ENCODE assay signal across 1 cellular context in genomic region chr15:74906450-74907276, GRCh38.
TF ChIP-seq lines count a peak whose summit lies in the region.

FAM219B (minus strand) TSS chr15:74906851; CDS start chr15:74906800, 51 bp downstream.

TF ChIP-seq in HepG2, 621 proteins besides CTCF, POLR2A, EP300 and RAD21 (continued from another document and continues in another):
- TF ChIP-seq ZNF687 (CRISPR knock-in tag; IDR thresholded peaks at IDR 0.05) (peak; percentile 86), TAF1 (CRISPR knock-in tag; IDR thresholded peaks at IDR 0.05) (peak; percentile 82), ZKSCAN1 (IDR thresholded peaks at IDR 0.05; ENCODE audit: low read length) (no peak), KAT8 (CRISPR knock-in tag; IDR thresholded peaks at IDR 0.05) (peak; percentile 53; the same call in 1 of the 2 replicates), THYN1 (CRISPR knock-in tag; IDR thresholded peaks at IDR 0.05; ENCODE audit: borderline replicate concordance, low read depth) (no peak), ZSCAN21 (CRISPR knock-in tag; IDR thresholded peaks at IDR 0.05; ENCODE audit: borderline replicate concordance) (0 out of 2 replicates have a peak, but pooled peaks have one; percentile 68), SRSF1 (optimal IDR thresholded peaks at IDR 0.05; ENCODE audit: low read depth, low read length) (peak; percentile 42), RARG (CRISPR knock-in tag; IDR thresholded peaks at IDR 0.05; ENCODE audit: low read depth) (no peak), MZF1 (CRISPR knock-in tag; IDR thresholded peaks at IDR 0.05; ENCODE audit: borderline replicate concordance) (no peak), NCOR1 (IDR thresholded peaks at IDR 0.05; ENCODE audit: borderline replicate concordance, low read length) (no peak), ZNF768 (CRISPR knock-in tag; IDR thresholded peaks at IDR 0.05) (peak; percentile 28; the same call in 1 of the 2 replicates), ZNF878 (CRISPR knock-in tag; IDR thresholded peaks at IDR 0.05) (0 out of 2 replicates have a peak, but pooled peaks have one; percentile 36), FOXM1 (CRISPR knock-in tag; IDR thresholded peaks at IDR 0.05) (no peak), SP140L (CRISPR knock-in tag; IDR thresholded peaks at IDR 0.05; ENCODE audit: borderline replicate concordance) (no peak), ZNF552 (CRISPR knock-in tag; IDR thresholded peaks at IDR 0.05; ENCODE audit: borderline replicate concordance) (0 out of 2 replicates have a peak, but pooled peaks have one; percentile 39), ZNF331 (CRISPR knock-in tag; IDR thresholded peaks at IDR 0.05) (peak; percentile 36; the same call in 1 of the 2 replicates), ZNF761 (CRISPR knock-in tag; conservative IDR thresholded peaks at IDR 0.05) (0 out of 2 replicates have a peak, but pooled peaks have one; percentile 51), HNRNPH1 (optimal IDR thresholded peaks at IDR 0.05; ENCODE audit: low read depth, low read length) (no peak), CEBPZ (IDR thresholded peaks at IDR 0.05; ENCODE audit: low read length) (no peak), MIER2 (CRISPR knock-in tag; IDR thresholded peaks at IDR 0.05) (no peak), BRCA1 (CRISPR knock-in tag; IDR thresholded peaks at IDR 0.05) (no peak), ZNF737 (CRISPR knock-in tag; IDR thresholded peaks at IDR 0.05; ENCODE audit: borderline replicate concordance) (0 out of 2 replicates have a peak, but pooled peaks have one; percentile 15), TARDBP (CRISPR knock-in tag; IDR thresholded peaks at IDR 0.05) (peak; percentile 16; the same call in 1 of the 2 replicates), U2AF2 (IDR thresholded peaks at IDR 0.05; ENCODE audit: low read depth, low read length) (no peak), GPN1 (CRISPR knock-in tag; IDR thresholded peaks at IDR 0.05; ENCODE audit: borderline replicate concordance) (no peak), ZNF577 (CRISPR knock-in tag; IDR thresholded peaks at IDR 0.05; ENCODE audit: borderline replicate concordance, low read depth) (no peak), KDM5B (CRISPR knock-in tag; IDR thresholded peaks at IDR 0.05; ENCODE audit: borderline replicate concordance) (peak; percentile 58; the same call in 1 of the 2 replicates), CBFB (CRISPR knock-in tag; IDR thresholded peaks at IDR 0.05) (peak; percentile 31; the same call in 1 of the 2 replicates), IRF2 (CRISPR knock-in tag; IDR thresholded peaks at IDR 0.05) (peak; percentile 57), ZNF788 (CRISPR knock-in tag; IDR thresholded peaks at IDR 0.05; ENCODE audit: borderline replicate concordance) (no peak; the same call in 1 of the 2 replicates), MIER3 (CRISPR knock-in tag; IDR thresholded peaks at IDR 0.05; ENCODE audit: borderline replicate concordance) (peak; percentile 19; the same call in 1 of the 2 replicates), WIZ (CRISPR knock-in tag; IDR thresholded peaks at IDR 0.05) (no peak), CBX1 (IDR thresholded peaks at IDR 0.05; ENCODE audit: low read depth) (no peak), ZC3H4 (CRISPR knock-in tag; IDR thresholded peaks at IDR 0.05; ENCODE audit: borderline replicate concordance) (no peak), ZSCAN30 (CRISPR knock-in tag; IDR thresholded peaks at IDR 0.05) (no peak), ZBTB20 (CRISPR knock-in tag; IDR thresholded peaks at IDR 0.05; ENCODE audit: borderline replicate concordance, low read depth) (peak; percentile 55), ZMAT3 (CRISPR knock-in tag; conservative IDR thresholded peaks at IDR 0.05) (no peak)
- TF ChIP-seq, protein P1, sequence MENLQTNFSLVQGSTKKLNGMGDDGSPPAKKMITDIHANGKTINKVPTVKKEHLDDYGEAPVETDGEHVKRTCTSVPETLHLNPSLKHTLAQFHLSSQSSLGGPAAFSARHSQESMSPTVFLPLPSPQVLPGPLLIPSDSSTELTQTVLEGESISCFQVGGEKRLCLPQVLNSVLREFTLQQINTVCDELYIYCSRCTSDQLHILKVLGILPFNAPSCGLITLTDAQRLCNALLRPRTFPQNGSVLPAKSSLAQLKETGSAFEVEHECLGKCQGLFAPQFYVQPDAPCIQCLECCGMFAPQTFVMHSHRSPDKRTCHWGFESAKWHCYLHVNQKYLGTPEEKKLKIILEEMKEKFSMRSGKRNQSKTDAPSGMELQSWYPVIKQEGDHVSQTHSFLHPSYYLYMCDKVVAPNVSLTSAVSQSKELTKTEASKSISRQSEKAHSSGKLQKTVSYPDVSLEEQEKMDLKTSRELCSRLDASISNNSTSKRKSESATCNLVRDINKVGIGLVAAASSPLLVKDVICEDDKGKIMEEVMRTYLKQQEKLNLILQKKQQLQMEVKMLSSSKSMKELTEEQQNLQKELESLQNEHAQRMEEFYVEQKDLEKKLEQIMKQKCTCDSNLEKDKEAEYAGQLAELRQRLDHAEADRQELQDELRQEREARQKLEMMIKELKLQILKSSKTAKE (CRISPR knock-in tag; IDR thresholded peaks at IDR 0.05; ENCODE audit: borderline replicate concordance) = no peak
- TF ChIP-seq, protein P2, sequence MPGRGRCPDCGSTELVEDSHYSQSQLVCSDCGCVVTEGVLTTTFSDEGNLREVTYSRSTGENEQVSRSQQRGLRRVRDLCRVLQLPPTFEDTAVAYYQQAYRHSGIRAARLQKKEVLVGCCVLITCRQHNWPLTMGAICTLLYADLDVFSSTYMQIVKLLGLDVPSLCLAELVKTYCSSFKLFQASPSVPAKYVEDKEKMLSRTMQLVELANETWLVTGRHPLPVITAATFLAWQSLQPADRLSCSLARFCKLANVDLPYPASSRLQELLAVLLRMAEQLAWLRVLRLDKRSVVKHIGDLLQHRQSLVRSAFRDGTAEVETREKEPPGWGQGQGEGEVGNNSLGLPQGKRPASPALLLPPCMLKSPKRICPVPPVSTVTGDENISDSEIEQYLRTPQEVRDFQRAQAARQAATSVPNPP (CRISPR knock-in tag; IDR thresholded peaks at IDR 0.05) = no peak
- TF ChIP-seq, protein P3, sequence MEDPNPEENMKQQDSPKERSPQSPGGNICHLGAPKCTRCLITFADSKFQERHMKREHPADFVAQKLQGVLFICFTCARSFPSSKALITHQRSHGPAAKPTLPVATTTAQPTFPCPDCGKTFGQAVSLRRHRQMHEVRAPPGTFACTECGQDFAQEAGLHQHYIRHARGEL (CRISPR knock-in tag; IDR thresholded peaks at IDR 0.05) = no peak
- TF ChIP-seq, protein P4, sequence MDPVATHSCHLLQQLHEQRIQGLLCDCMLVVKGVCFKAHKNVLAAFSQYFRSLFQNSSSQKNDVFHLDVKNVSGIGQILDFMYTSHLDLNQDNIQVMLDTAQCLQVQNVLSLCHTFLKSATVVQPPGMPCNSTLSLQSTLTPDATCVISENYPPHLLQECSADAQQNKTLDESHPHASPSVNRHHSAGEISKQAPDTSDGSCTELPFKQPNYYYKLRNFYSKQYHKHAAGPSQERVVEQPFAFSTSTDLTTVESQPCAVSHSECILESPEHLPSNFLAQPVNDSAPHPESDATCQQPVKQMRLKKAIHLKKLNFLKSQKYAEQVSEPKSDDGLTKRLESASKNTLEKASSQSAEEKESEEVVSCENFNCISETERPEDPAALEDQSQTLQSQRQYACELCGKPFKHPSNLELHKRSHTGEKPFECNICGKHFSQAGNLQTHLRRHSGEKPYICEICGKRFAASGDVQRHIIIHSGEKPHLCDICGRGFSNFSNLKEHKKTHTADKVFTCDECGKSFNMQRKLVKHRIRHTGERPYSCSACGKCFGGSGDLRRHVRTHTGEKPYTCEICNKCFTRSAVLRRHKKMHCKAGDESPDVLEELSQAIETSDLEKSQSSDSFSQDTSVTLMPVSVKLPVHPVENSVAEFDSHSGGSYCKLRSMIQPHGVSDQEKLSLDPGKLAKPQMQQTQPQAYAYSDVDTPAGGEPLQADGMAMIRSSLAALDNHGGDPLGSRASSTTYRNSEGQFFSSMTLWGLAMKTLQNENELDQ (CRISPR knock-in tag; IDR thresholded peaks at IDR 0.05; ENCODE audit: borderline replicate concordance) = no peak
- TF ChIP-seq, protein P5, sequence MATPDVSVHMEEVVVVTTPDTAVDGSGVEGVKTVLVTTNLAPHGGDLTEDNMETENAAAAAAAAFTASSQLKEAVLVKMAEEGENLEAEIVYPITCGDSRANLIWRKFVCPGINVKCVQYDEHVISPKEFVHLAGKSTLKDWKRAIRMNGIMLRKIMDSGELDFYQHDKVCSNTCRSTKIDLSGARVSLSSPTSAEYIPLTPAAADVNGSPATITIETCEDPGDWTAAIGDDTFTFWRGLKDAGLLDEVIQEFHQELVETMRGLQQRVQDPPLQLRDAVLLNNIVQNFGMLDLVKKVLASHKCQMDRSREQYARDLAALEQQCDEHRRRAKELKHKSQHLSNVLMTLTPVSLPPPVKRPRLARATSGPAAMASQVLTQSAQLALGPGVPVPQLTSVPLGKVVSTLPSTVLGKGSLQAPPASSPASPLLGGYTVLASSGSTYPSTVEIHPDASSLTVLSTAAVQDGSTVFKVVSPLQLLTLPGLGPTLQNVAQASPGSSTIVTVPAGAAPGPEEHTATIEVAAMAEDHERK (CRISPR knock-in tag; IDR thresholded peaks at IDR 0.05; ENCODE audit: low read depth) = no peak
- TF ChIP-seq, protein P6, sequence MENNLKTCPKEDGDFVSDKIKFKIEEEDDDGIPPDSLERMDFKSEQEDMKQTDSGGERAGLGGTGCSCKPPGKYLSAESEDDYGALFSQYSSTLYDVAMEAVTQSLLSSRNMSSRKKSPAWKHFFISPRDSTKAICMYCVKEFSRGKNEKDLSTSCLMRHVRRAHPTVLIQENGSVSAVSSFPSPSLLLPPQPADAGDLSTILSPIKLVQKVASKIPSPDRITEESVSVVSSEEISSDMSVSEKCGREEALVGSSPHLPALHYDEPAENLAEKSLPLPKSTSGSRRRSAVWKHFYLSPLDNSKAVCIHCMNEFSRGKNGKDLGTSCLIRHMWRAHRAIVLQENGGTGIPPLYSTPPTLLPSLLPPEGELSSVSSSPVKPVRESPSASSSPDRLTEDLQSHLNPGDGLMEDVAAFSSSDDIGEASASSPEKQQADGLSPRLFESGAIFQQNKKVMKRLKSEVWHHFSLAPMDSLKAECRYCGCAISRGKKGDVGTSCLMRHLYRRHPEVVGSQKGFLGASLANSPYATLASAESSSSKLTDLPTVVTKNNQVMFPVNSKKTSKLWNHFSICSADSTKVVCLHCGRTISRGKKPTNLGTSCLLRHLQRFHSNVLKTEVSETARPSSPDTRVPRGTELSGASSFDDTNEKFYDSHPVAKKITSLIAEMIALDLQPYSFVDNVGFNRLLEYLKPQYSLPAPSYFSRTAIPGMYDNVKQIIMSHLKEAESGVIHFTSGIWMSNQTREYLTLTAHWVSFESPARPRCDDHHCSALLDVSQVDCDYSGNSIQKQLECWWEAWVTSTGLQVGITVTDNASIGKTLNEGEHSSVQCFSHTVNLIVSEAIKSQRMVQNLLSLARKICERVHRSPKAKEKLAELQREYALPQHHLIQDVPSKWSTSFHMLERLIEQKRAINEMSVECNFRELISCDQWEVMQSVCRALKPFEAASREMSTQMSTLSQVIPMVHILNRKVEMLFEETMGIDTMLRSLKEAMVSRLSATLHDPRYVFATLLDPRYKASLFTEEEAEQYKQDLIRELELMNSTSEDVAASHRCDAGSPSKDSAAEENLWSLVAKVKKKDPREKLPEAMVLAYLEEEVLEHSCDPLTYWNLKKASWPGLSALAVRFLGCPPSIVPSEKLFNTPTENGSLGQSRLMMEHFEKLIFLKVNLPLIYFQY (CRISPR knock-in tag; IDR thresholded peaks at IDR 0.05; ENCODE audit: borderline replicate concordance) = peak; percentile 27; the same call in 1 of the 2 replicates
